ENCODE assay signal across 8 cellular contexts in the genomic region with DNA sequence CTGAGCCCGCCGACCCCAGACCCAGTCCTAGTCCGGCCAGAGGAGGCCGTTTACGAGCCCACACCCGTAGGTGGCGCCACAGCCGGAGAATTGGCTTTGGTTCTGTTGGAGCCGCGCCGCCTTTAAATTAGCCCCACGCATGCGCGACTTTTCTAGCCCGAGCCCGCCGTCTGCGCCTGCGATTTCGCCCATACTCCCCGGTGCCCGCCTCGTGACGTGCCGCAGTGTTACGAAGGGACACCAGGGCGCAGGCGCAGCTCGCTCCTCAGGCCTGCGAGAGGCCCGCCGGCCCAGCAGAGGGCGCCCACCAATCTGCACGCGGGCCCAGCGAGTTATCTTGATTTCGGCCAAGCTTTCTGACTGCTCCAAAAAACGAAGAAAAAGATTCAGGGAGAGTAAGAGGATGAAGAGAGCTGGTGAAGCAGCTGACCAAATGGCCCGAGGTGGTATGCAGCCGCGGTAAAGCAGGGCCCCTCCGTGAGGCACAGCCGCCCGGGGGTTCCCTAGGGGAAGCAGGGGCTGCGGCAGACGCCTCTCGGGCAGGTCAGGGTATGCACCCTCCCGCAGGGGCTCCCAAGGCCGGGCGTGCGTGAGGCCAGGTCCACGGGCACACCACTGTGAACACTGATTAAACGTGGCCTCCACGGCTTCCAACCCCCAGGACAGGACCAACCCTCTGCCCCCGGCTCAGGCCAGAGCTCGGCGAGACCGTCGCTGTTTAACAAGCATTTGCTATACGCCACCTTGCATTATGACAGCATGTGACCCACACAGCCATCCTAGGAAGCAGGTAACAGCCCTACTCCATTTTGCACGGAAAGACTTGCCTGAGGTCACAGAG. TPM values are rescaled to one million over a fixed set of nuclear protein-coding genes. Genes with fewer than 3 reads are reported as not detected.
DNase-seq lines count a peak whose midpoint lies in the region; ATAC-seq and TF ChIP-seq lines count a peak whose summit lies in the region.

No MANE protein-coding gene starts in this region.

- peak overlapping the region; percentile 97 for H3K4me3 ChIP-seq in coronary artery

- TF ChIP-seq CTCF in coronary artery (IDR thresholded peaks at IDR 0.05), result peak; percentile 87

- ATAC-seq in GM19043 (IDR thresholded peaks at IDR 0.05; ENCODE audit: low read depth, unreplicated experiment) (peak; percentile 89), HG03378 (IDR thresholded peaks at IDR 0.05; ENCODE audit: unreplicated experiment) (peak; percentile 70)

- DNase-seq in AG20443 (ENCODE audit: low spot score) (peak; percentile 100), NCI-H460 (ENCODE audit: extremely low read depth, low read depth) (peak; percentile 94), coronary artery (ENCODE audit: low spot score) (peak; percentile 97), left kidney (ENCODE audit: low read depth, low spot score) (peak; percentile 99)
- peak; percentile 95 to 99 for DNase-seq in activated CD4-positive, alpha-beta T cell treated with anti-CD3 and anti-CD28 coated beads for 4 hours
- DNase-seq in stimulated activated CD4-positive, alpha-beta T cell treated with anti-CD3 and anti-CD28 coated beads, Interleukin-2, amount 100 ng/mL, for 24 hours, result peak; percentile 99

- peak overlapping the region; percentile 79 to 93 for H3K27ac ChIP-seq in coronary artery

RNA-seq across cellular contexts. Expression of gene RPN1, which starts 32.8 kb away (rescaled TPM):
- 300 and 312 TPM in 2 replicates for total RNA-seq in NCI-H460 (2014; rRNA removed; shearing (Covaris generic))
- polyA plus RNA-seq in NCI-H460 (2014; cell fraction: nucleus; rRNA removed), result 264 and 285 TPM in 2 replicates

Comparison
In these comparisons a context has a peak if more than half of its experiments do, and no peak if none do; other contexts are left out.
1. Peak in every context shown above with its lines: DNase-seq, ATAC-seq, H3K4me3 ChIP-seq and H3K27ac ChIP-seq.